In the genomic region with DNA sequence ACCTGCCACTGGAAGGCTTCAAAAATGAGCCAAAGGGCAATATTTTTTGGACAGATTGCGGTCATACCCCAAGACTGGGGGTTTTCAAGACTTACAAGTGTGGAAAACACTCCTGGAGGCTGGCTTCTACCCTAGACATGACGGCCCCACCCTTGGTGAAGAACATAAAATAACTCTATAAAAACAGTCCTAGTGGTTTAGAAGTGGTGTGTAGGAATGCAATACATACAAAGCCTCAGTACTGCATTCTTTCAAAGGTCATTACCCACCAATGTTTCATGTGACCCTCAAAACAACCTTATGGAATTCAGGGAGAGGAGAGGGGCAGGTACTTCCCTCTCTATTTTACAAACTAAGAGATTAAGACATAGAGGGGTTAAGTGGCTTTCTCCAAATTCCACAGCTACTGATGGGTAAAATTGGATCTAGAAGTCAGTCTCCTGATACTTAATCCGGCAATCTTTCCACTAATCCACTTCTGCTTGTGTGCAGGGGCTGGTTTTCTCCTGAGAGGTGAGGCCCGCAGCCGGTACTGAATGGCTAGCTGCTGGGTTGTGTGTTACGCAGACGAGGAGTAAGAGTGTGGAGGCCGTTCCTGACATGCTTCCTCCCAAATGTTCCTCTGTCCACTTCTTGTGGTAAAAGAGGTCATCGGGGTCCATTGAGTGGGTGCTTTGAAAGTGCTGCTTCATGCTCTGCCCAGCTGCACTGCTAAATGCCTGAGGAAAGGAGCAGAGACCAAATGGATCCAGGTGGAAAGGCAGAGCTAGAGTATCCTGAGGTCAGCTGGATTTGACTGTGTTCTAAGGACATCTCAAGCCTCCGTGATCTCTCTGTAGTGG, we compare ENCODE assay signal across 24 cellular contexts. TPM values are rescaled to one million over a fixed set of nuclear protein-coding genes. Genes with fewer than 3 reads are reported as not detected.
DNase-seq lines count a peak whose midpoint lies in the region; ATAC-seq, FAIRE-seq and TF ChIP-seq lines count a peak whose summit lies in the region.
"Had no signal": no experiment of that assay in that cellular context is flagged by ENCODE, and none has a peak within 500 bp of the region (broad histone marks: within the 10 kb centered on the region; RNA-seq: fewer than 3 reads in every experiment).

No MANE protein-coding gene starts in this region.

- no peak overlapping the region for H3K4ac ChIP-seq in H9 (ENCODE audit: low read depth, low read length)

- no peak overlapping the region for H2BK15ac ChIP-seq in H9 (ENCODE audit: low read depth, low read length)

- no peak for DNase-seq in H9
- DNase-seq in astrocyte of the cerebellum (ENCODE audit: low read depth), result peak; percentile 24
- no peak for DNase-seq in left lung
- no peak for DNase-seq in sciatic nerve (ENCODE audit: low spot score)
- DNase-seq in GM19239 (ENCODE audit: insufficient read length, low spot score), result no peak
- no peak for DNase-seq in H54 (ENCODE audit: insufficient read length, low spot score)
- DNase-seq in superior temporal gyrus (ENCODE audit: extremely low spot score), result no peak
- DNase-seq in chondrocyte (ENCODE audit: low spot score), result no peak
- DNase-seq: activated CD4-positive, CD25-positive, alpha-beta regulatory T cell; activated CD8-positive, alpha-beta T cell treated with anti-CD3 and anti-CD28 coated beads, Interleukin-2, amount 10 ng/mL, durations not matched to agents 7 days and 5 days; activated naive CD8-positive, alpha-beta T cell treated with anti-CD3 and anti-CD28 coated beads for 36 hours; activated T-cell treated with anti-CD3 and anti-CD28 coated beads, Interleukin-2, amount 50 U/mL, for 72 hours; CD8-positive, alpha-beta T cell; DND-41; effector CD4-positive, alpha-beta T cell; head of caudate nucleus; NCI-H524 treated with DMSO at 0.1 percent for 48 hours; Right ventricle myocardium superior; stimulated activated naive CD4-positive, alpha-beta T cell had no signal

- H4K8ac ChIP-seq in H9 (replicated peaks; ENCODE audit: insufficient read length, low read depth, low read length), result no peak overlapping the region

- H2BK5ac ChIP-seq in H9 (ENCODE audit: insufficient read length, low read length), result no peak overlapping the region

- TF ChIP-seq CTCF in H9 (conservative IDR thresholded peaks at IDR 0.05) (no peak), astrocyte of the cerebellum (IDR thresholded peaks at IDR 0.05; ENCODE audit: low read depth, low read length, missing control alignments) (no peak), left lung (IDR thresholded peaks at IDR 0.05) (no peak), chondrocyte (IDR thresholded peaks at IDR 0.05) (no peak)

- H3K9me3 Mint-ChIP-seq in H9, result no peaks in the 10 kb centered on the region
- H3K9me3 Mint-ChIP-seq in chondrocyte (ENCODE audit: low read depth), result no peaks in the 10 kb centered on the region
- H3K9me3 Mint-ChIP-seq: activated naive CD8-positive, alpha-beta T cell treated with anti-CD3 and anti-CD28 coated beads for 36 hours; activated T-cell treated with anti-CD3 and anti-CD28 coated beads, Interleukin-2, amount 50 U/mL, for 72 hours; CD8-positive, alpha-beta T cell; memory B cell; neural crest cell had no signal

- H3K4me1 ChIP-seq in H9 (ENCODE audit: insufficient read depth, low read length), result peaks cover 7% of the 10 kb centered on the region; the same call in 1 of the 2 replicates
- peaks cover 11 to 35% of the 10 kb centered on the region in 2 donors for H3K4me1 ChIP-seq in left lung

- no peak overlapping the region for H3K14ac ChIP-seq in H9 (ENCODE audit: insufficient read depth, low read length)

- H3K56ac ChIP-seq in H9 (ENCODE audit: insufficient read length, low read depth, low read length), result no peak overlapping the region

- H3K36me3 Mint-ChIP-seq in H9 (ENCODE audit: insufficient read depth in 1 of 3, low read depth in 3 of 3) (peaks cover 39 to 51% (median 42%) of the 10 kb centered on the region in 3 experiments), chondrocyte (ENCODE audit: low read depth) (no peaks in the 10 kb centered on the region)
- H3K36me3 Mint-ChIP-seq: activated naive CD8-positive, alpha-beta T cell treated with anti-CD3 and anti-CD28 coated beads for 36 hours had no signal

- no peak overlapping the region for H2AK5ac ChIP-seq in H9 (ENCODE audit: insufficient read length, low read length)

- no peak overlapping the region for H4K5ac ChIP-seq in H9 (ENCODE audit: insufficient read length, low read depth, low read length)

- H3T11ph ChIP-seq in H9 (ENCODE audit: low read length), result no peak overlapping the region

- no peaks in the 10 kb centered on the region for H3K79me1 ChIP-seq in H9 (ENCODE audit: insufficient read depth, low read depth, low read length, poor library complexity, severe bottlenecking)

- no peaks in the 10 kb centered on the region for H3K23me2 ChIP-seq in H9 (ENCODE audit: insufficient read length, low read depth, low read length, poor library complexity, severe bottlenecking)

- H3K4me3 Mint-ChIP-seq in H9 (no peak overlapping the region), chondrocyte (ENCODE audit: unreplicated experiment) (no peak overlapping the region)
- H3K4me3 Mint-ChIP-seq: activated CD8-positive, alpha-beta T cell treated with anti-CD3 and anti-CD28 coated beads, Interleukin-2, amount 10 ng/mL, durations not matched to agents 7 days and 5 days; activated naive CD8-positive, alpha-beta T cell treated with anti-CD3 and anti-CD28 coated beads for 36 hours; activated T-cell treated with anti-CD3 and anti-CD28 coated beads, Interleukin-2, amount 50 U/mL, for 72 hours; CD8-positive, alpha-beta T cell; memory B cell; neural crest cell had no signal

- FAIRE-seq in GM19239 (lab: Jason Lieb, UNC), result no peak
- no peak for FAIRE-seq in H54 (lab: Jason Lieb, UNC)
- FAIRE-seq: bronchial epithelial cell, islet of Langerhans had no signal

- no peak overlapping the region for H3K27ac ChIP-seq in H9 (ENCODE audit: insufficient read length, low read depth, low read length)
- peak overlapping the region in 1 of 2 donors; percentile 33 for H3K27ac ChIP-seq in left lung

- H4K91ac ChIP-seq in H9 (ENCODE audit: insufficient read length, low read depth, low read length), result no peak overlapping the region

- no peaks in the 10 kb centered on the region for H4K20me1 ChIP-seq in H9 (ENCODE audit: control insufficient read depth, insufficient read depth, insufficient read length)

- in situ Hi-C loops in astrocyte of the cerebellum (cut with HindIII; ENCODE audit: low sequenced_read_pairs), result no loop called here

- H2AFZ ChIP-seq in H9 (ENCODE audit: low read length), result no peak overlapping the region

- WGBS in H9 (ENCODE audit: extremely low coverage, insufficient read length, low lambda C conversion rate), result no CpG with 5 or more reads among the region's 10 CpGs

- peak; percentile 50 for ATAC-seq in left lung
- ATAC-seq in sciatic nerve, result peak; percentile 38
- ATAC-seq: activated CD8-positive, alpha-beta T cell treated with anti-CD3 and anti-CD28 coated beads, Interleukin-2, amount 10 ng/mL, durations not matched to agents 7 days and 5 days; activated T-cell treated with anti-CD3 and anti-CD28 coated beads, Interleukin-2, amount 50 U/mL, for 72 hours; CD8-positive, alpha-beta T cell had no signal

- no peak overlapping the region for H2BK120ac ChIP-seq in H9 (ENCODE audit: low read depth, low read length, poor library complexity, severe bottlenecking)

- no peak overlapping the region for H2BK20ac ChIP-seq in H9 (ENCODE audit: low read depth, low read length, poor library complexity, severe bottlenecking)

- peaks cover 16 to 20% of the 10 kb centered on the region in 2 experiments for H3K4me1 Mint-ChIP-seq in H9
- peaks cover 19% of the 10 kb centered on the region for H3K4me1 Mint-ChIP-seq in chondrocyte (ENCODE audit: low read depth)
- H3K4me1 Mint-ChIP-seq: neural crest cell had no signal

- H3K23ac ChIP-seq in H9 (ENCODE audit: insufficient read length, low read depth, low read length), result no peak overlapping the region

- H3K79me2 ChIP-seq in H9 (ENCODE audit: insufficient read depth, low read length), result peaks cover 2% of the 10 kb centered on the region; the same call in 1 of the 2 replicates

- no peak overlapping the region for H3K9ac ChIP-seq in H9 (ENCODE audit: extremely low read depth, insufficient read length, low read length)

- H3K4me3 ChIP-seq in astrocyte of the cerebellum (ENCODE audit: low read depth, low read length) (no peak overlapping the region), left lung (no peak overlapping the region)

- H3K27me3 ChIP-seq in H9 (ENCODE audit: insufficient read depth, low read length) (no peaks in the 10 kb centered on the region), left lung (no peaks in the 10 kb centered on the region)

- H2BK12ac ChIP-seq in H9 (ENCODE audit: insufficient read length, low read depth, low read length), result no peak overlapping the region

- H3K36me3 ChIP-seq in left lung, result no peaks in the 10 kb centered on the region

- peak overlapping the region in 2 of 3 experiments; percentile 41 to 45; a peak in 2 of 7 replicates for H3K27ac Mint-ChIP-seq in H9
- H3K27ac Mint-ChIP-seq in chondrocyte (ENCODE audit: unreplicated experiment), result no peak overlapping the region
- H3K27ac Mint-ChIP-seq: activated CD8-positive, alpha-beta T cell treated with anti-CD3 and anti-CD28 coated beads, Interleukin-2, amount 10 ng/mL, durations not matched to agents 7 days and 5 days; activated naive CD8-positive, alpha-beta T cell treated with anti-CD3 and anti-CD28 coated beads for 36 hours; activated T-cell treated with anti-CD3 and anti-CD28 coated beads, Interleukin-2, amount 50 U/mL, for 72 hours; CD8-positive, alpha-beta T cell; memory B cell had no signal

- no peak overlapping the region for H3K4me2 ChIP-seq in H9 (ENCODE audit: insufficient read depth, insufficient read length, low read length)

- H3K18ac ChIP-seq in H9 (ENCODE audit: insufficient read length, low read depth, low read length), result no peak overlapping the region

- TF ChIP-seq POLR2A in H54 (IDR thresholded peaks at IDR 0.05; ENCODE audit: low read depth, low read length), result no peak

- H3K27me3 Mint-ChIP-seq in H9 (ENCODE audit: low read depth), result no peaks in the 10 kb centered on the region
- H3K27me3 Mint-ChIP-seq in chondrocyte (ENCODE audit: low read depth), result peaks cover 9% of the 10 kb centered on the region
- H3K27me3 Mint-ChIP-seq: activated naive CD8-positive, alpha-beta T cell treated with anti-CD3 and anti-CD28 coated beads for 36 hours had no signal

- intact Hi-C loops in left lung (cut with DNase I), result no loop called here
- intact Hi-C loops in sciatic nerve (cut with DNase I), result no loop called here

- no peaks in the 10 kb centered on the region for H3K9me3 ChIP-seq in H9 (ENCODE audit: control insufficient read depth, low read depth, low read length)
- no peaks in the 10 kb centered on the region for H3K9me3 ChIP-seq in left lung

RNA-seq across cellular contexts. Expression of a gene that starts 16.2 kb away (rescaled TPM):
- total RNA-seq in H9 (2021) (77.9 and 84.5 TPM in 2 replicates), left lung (10 to 100 TPM; 38.5 to 42.2 TPM), sciatic nerve (15.0 TPM), chondrocyte (0.31 to 0.89 TPM (median 0.45 TPM) in 3 replicates)

RNA-seq across cellular contexts. Expression of a gene that starts 48.2 kb away (rescaled TPM):
- total RNA-seq in H9 (2021) (not detected in 2 replicates), left lung (1 to 10 TPM in 1 of 2 donors, under 1 TPM in 1; 0.26 to 1.0 TPM), sciatic nerve (0.31 TPM), chondrocyte (not detected in 3 replicates)
- total RNA-seq: bronchial epithelial cell; CD8-positive, alpha-beta T cell; neural crest cell; Right ventricle myocardium superior; ureter had no signal
